Comparison of ENCODE assay signal across 14 cellular contexts in the genomic region with DNA sequence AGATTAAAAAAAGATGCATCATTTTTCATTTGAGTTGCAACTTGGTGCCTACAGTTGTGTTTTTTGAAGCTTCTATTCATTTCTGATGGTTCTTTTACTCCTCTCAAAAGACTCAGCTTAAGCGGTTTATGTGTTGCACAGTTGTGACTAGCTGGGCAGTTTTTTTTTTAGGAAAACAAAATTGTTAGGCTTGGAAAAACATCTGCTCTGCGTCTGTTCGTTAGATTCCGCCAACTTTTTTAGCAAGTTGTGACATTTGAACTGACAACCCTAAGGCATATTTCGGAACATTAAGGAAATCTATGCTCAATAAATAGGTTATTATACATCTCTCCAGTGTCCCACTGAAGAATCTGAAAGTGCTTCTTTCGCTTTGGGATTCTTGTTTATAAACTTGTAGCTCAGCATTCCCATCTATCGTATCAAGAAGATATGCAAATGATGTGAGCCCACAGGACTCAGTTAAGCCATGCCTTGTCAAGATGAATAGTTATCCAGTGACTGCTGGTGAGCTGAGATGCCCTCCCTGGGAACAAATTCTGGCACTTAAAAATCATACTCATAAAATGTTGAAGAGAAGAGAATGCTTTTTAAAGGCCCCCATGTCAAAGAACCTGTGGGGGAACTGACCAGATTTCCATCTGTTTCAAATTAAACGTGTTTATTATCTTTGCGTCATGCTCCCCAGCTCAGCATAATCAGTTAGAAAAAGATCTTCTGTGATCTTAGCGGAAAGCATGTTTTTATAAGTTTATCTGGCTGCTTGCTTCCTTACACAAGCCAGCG.
A peak's percentile ranks its signal among the peaks of the same experiment; 100 is the strongest.
DNase-seq lines count a peak whose midpoint lies in the region; ATAC-seq and TF ChIP-seq lines count a peak whose summit lies in the region.
"Had no signal": no experiment of that assay in that cellular context is flagged by ENCODE, and none has a peak within 500 bp of the region (broad histone marks: within the 10 kb centered on the region; RNA-seq: fewer than 3 reads in every experiment).

No MANE protein-coding gene starts in this region.

- no peak overlapping the region for H3K4me3 ChIP-seq in suprapubic skin
- H3K4me3 ChIP-seq: MG63 had no signal

- H3K4me3 Mint-ChIP-seq in Calu3 (ENCODE audit: low read depth, unreplicated experiment): no peak overlapping the region
- H3K4me3 Mint-ChIP-seq: activated naive CD8-positive, alpha-beta T cell treated with anti-CD3 and anti-CD28 coated beads, Interleukin-2, amount 50 U/mL, for 24 hours; T-cell had no signal

- CTCF ChIA-PET in Calu3 (lab: Charles Lee): no interaction called here

- no peak overlapping the region for H3K27ac Mint-ChIP-seq in Calu3 (ENCODE audit: unreplicated experiment)
- H3K27ac Mint-ChIP-seq: activated naive CD8-positive, alpha-beta T cell treated with anti-CD3 and anti-CD28 coated beads, Interleukin-2, amount 50 U/mL, for 24 hours; T-cell had no signal

- intact Hi-C loops in Calu3 (cut with micrococcal nuclease; ENCODE audit: unreplicated experiment): no loop called here

- peaks cover 67% of the 10 kb centered on the region for H3K27me3 Mint-ChIP-seq in Calu3 (ENCODE audit: unreplicated experiment)

- DNase-seq in EL (peak; percentile 83), amniotic stem cell (lab: John Stamatoyannopoulos, UW) (peak; percentile 70), iris pigment epithelial cell (ENCODE audit: low read depth) (peak; percentile 78), suprapubic skin (ENCODE audit: low spot score in 2 of 2) (no peak), NOMO-1 (lab: John Stamatoyannopoulos, UW; ENCODE audit: unreplicated experiment in 2 of 2) (no peak), Calu3 (no peak)
- DNase-seq: activated CD4-positive, CD25-positive, alpha-beta regulatory T cell treated with anti-CD3 and anti-CD28 coated beads, Interleukin-2, amount 50 U/mL, for 72 hours; activated naive CD8-positive, alpha-beta T cell treated with anti-CD3 and anti-CD28 coated beads, Interleukin-2, amount 50 U/mL, for 24 hours; dermis blood vessel endothelial cell; MG63; stimulated activated naive CD8-positive, alpha-beta T cell treated with anti-CD3 and anti-CD28 coated beads, Interleukin-15, Interleukin-2, amounts not matched to agents 100 U/mL and 50 U/mL, for 24 hours; T-cell had no signal

- peak overlapping the region; percentile 7 for H3K27ac ChIP-seq in suprapubic skin

- H3K36me3 Mint-ChIP-seq in Calu3 (ENCODE audit: insufficient read depth, unreplicated experiment): no peaks in the 10 kb centered on the region
- H3K36me3 Mint-ChIP-seq: T-cell had no signal

- no peaks in the 10 kb centered on the region for H3K27me3 ChIP-seq in suprapubic skin
- H3K27me3 ChIP-seq: MG63 had no signal

- TF ChIP-seq CTCF in suprapubic skin (IDR thresholded peaks at IDR 0.05) (no peak), Calu3 (IDR thresholded peaks at IDR 0.05; ENCODE audit: unreplicated experiment) (no peak)

- no peaks in the 10 kb centered on the region for H3K9me3 ChIP-seq in suprapubic skin
- H3K9me3 ChIP-seq: MG63 had no signal

- peaks cover 5% of the 10 kb centered on the region for H3K4me1 ChIP-seq in suprapubic skin

- ATAC-seq in HG03097 (IDR thresholded peaks at IDR 0.05; ENCODE audit: low FRiP score, unreplicated experiment) (no peak), GM18520 (IDR thresholded peaks at IDR 0.05; ENCODE audit: unreplicated experiment) (no peak)
- ATAC-seq: activated naive CD8-positive, alpha-beta T cell treated with anti-CD3 and anti-CD28 coated beads, Interleukin-2, amount 50 U/mL, for 24 hours; stimulated activated naive CD8-positive, alpha-beta T cell treated with anti-CD3 and anti-CD28 coated beads, Interleukin-15, Interleukin-2, amounts not matched to agents 100 U/mL and 50 U/mL, for 24 hours; T-cell had no signal

- H3K36me3 ChIP-seq in suprapubic skin: no peaks in the 10 kb centered on the region
- H3K36me3 ChIP-seq: MG63 had no signal

- no peak for TF ChIP-seq EP300 in suprapubic skin (IDR thresholded peaks at IDR 0.05)

- WGBS in suprapubic skin: 33% methylated on average over 11 of the region's 11 CpGs

- no TSS peak for BruUV-seq in Calu3 (replicated peaks; lab: Mats Ljungman, UMichigan)

- no peaks in the 10 kb centered on the region for H3K4me1 Mint-ChIP-seq in Calu3 (ENCODE audit: low read depth, unreplicated experiment)
- H3K4me1 Mint-ChIP-seq: activated naive CD8-positive, alpha-beta T cell treated with anti-CD3 and anti-CD28 coated beads, Interleukin-2, amount 50 U/mL, for 24 hours; T-cell had no signal

- H3K9me3 Mint-ChIP-seq in Calu3 (ENCODE audit: low read depth, unreplicated experiment): peaks cover 2% of the 10 kb centered on the region
- H3K9me3 Mint-ChIP-seq: activated naive CD8-positive, alpha-beta T cell treated with anti-CD3 and anti-CD28 coated beads, Interleukin-2, amount 50 U/mL, for 24 hours; T-cell had no signal

- TF ChIP-seq POLR2A in suprapubic skin (IDR thresholded peaks at IDR 0.05): no peak

Comparison
In these comparisons a context has a peak if more than half of its experiments do, and no peak if none do; other contexts are left out.
1. DNase-seq: peak in EL (single experiment), amniotic stem cell (single experiment) and iris pigment epithelial cell (single experiment); none in suprapubic skin (0 of 2), NOMO-1 (0 of 2) and Calu3 (single experiment).